Comparison of ENCODE assay signal across 33 cellular contexts in genomic region chr16:1489077-1489476, GRCh38. TPM values are rescaled to one million over a fixed set of nuclear protein-coding genes. Genes with fewer than 3 reads are reported as not detected.
"Had no signal": no experiment of that assay in that cellular context is flagged by ENCODE, and none has a peak within 500 bp of the region (broad histone marks: within the 10 kb centered on the region; RNA-seq: fewer than 3 reads in every experiment).

No MANE protein-coding gene starts in this region.

- H3K27me3 Mint-ChIP-seq: naive B cell had no signal

- H3K36me3 Mint-ChIP-seq: mesothelial cell of epicardium, naive B cell had no signal

- H3K36me3 ChIP-seq: gastrocnemius medialis, left lung, prostate gland, right atrium auricular region, sigmoid colon, thoracic aorta, tibial nerve, upper lobe of right lung, uterus had no signal

- H3K27me3 ChIP-seq: gastrocnemius medialis, left lung, right atrium auricular region, sigmoid colon, tibial nerve, upper lobe of right lung, uterus had no signal

- ATAC-seq: esophagus mucosa; gastrocnemius medialis; left cardiac atrium; left lung; mucosa of descending colon; stimulated activated effector memory CD8-positive, alpha-beta T cell treated with anti-CD3 and anti-CD28 coated beads, Interleukin-12 subunit alpha, Interleukin-12 subunit beta, amount 100 ng/mL, for 72 hours; stimulated activated naive CD8-positive, alpha-beta T cell treated with anti-CD3 and anti-CD28 coated beads, Interleukin-15, Interleukin-2, amounts not matched to agents 100 U/mL and 50 U/mL, for 24 hours; upper lobe of right lung had no signal

- DNase-seq: cerebellar nuclear complex; effector CD8-positive, alpha-beta T cell; endodermal cell; foreskin fibroblast; gastrocnemius medialis; head of caudate nucleus; hippocampal formation; left cardiac atrium; left lung; mesenchymal stem cell; mucosa of descending colon; naive B cell; nephron progenitor cell; sigmoid colon; stimulated activated CD4-positive, alpha-beta T cell treated with anti-CD3 and anti-CD28 coated beads, Interleukin-2, amount 100 ng/mL, for 24 hours; stimulated activated CD4-positive, alpha-beta T cell treated with anti-CD3 and anti-CD28 coated beads, Interleukin-4, amount 100 ng/mL, for 24 hours; stimulated activated naive CD8-positive, alpha-beta T cell treated with anti-CD3 and anti-CD28 coated beads, Interleukin-15, Interleukin-2, amounts not matched to agents 100 U/mL and 50 U/mL, for 24 hours; upper lobe of right lung; uterus had no signal

- H3K9me3 Mint-ChIP-seq: endodermal cell; mesothelial cell of epicardium; naive B cell; nephron progenitor cell; stimulated activated effector memory CD8-positive, alpha-beta T cell treated with anti-CD3 and anti-CD28 coated beads, Interleukin-12 subunit alpha, Interleukin-12 subunit beta, amount 100 ng/mL, for 72 hours had no signal

- H3K4me3 ChIP-seq: gastrocnemius medialis, left lung, mucosa of descending colon, prostate gland, right atrium auricular region, sigmoid colon, thoracic aorta, tibial nerve, upper lobe of right lung, uterus had no signal

- H3K4me3 Mint-ChIP-seq: endodermal cell; mesothelial cell of epicardium; nephron progenitor cell; stimulated activated effector memory CD8-positive, alpha-beta T cell treated with anti-CD3 and anti-CD28 coated beads, Interleukin-12 subunit alpha, Interleukin-12 subunit beta, amount 100 ng/mL, for 72 hours had no signal

- H3K9me3 ChIP-seq: gastrocnemius medialis, left lung, mucosa of descending colon, prostate gland, right atrium auricular region, sigmoid colon, thoracic aorta, tibial nerve, upper lobe of right lung, uterus had no signal

- H3K27ac Mint-ChIP-seq: endodermal cell; mesothelial cell of epicardium; nephron progenitor cell; stimulated activated effector memory CD8-positive, alpha-beta T cell treated with anti-CD3 and anti-CD28 coated beads, Interleukin-12 subunit alpha, Interleukin-12 subunit beta, amount 100 ng/mL, for 72 hours had no signal

- FAIRE-seq: colon, islet of Langerhans had no signal

- H3K4me1 ChIP-seq: prostate gland had no signal

- H3K27ac ChIP-seq: epithelial cell of prostate, gastrocnemius medialis, left lung, prostate gland, right atrium auricular region, sigmoid colon, thoracic aorta, tibial nerve, upper lobe of right lung, uterus had no signal

RNA-seq across cellular contexts. Expression of gene PTX4, which starts 0.3 kb away (rescaled TPM):
- total RNA-seq: endodermal cell, esophagus mucosa, kidney epithelial cell, left lung, lower leg skin, lung microvascular endothelial cell, mesothelial cell of epicardium, mucosa of descending colon, osteoblast, sigmoid colon, tibial nerve, upper lobe of right lung had no signal
- polyA plus RNA-seq: sigmoid colon had no signal

RNA-seq across cellular contexts. Expression of gene TMEM204, which starts 44.4 kb away (rescaled TPM):
- total RNA-seq: endodermal cell had no signal

RNA-seq across cellular contexts. Expression of gene CCDC154, which starts 44.7 kb away (rescaled TPM):
- total RNA-seq: right atrium auricular region had no signal
